8 cellular contexts compared by ENCODE assay signal in the genomic region with DNA sequence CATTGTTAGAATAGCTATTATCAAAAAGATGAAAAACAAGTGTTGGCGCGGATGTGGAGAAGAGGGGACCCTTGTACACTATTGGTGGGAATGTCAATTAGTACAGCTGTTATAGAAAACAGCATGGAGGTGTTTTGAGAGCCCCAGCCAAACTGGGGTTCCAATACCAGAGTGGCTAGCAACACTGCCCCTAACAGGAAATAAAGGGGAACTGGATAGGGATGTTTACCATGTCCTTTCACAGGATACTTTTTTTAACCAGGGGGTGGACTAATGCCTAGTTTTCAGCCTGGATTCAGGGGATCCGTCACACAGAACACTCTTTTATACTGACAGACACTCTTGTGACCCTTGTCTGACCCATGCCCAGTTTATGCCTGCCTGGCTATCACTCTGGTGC. TPM values are rescaled to one million over a fixed set of nuclear protein-coding genes. Genes with fewer than 3 reads are reported as not detected.
A peak's percentile ranks its signal among the peaks of the same experiment; 100 is the strongest.
DNase-seq lines count a peak whose midpoint lies in the region; TF ChIP-seq lines count a peak whose summit lies in the region.
"Had no signal": no experiment of that assay in that cellular context is flagged by ENCODE, and none has a peak within 500 bp of the region (broad histone marks: within the 10 kb centered on the region; RNA-seq: fewer than 3 reads in every experiment).

No MANE protein-coding gene starts in this region.

- TF ChIP-seq CTCF in neural progenitor cell (IDR thresholded peaks at IDR 0.05): peak; percentile 25
- TF ChIP-seq CTCF in suprapubic skin (IDR thresholded peaks at IDR 0.05): no peak

- DNase-seq in DMS53 (lab: John Stamatoyannopoulos, UW) (peak; percentile 30), DMS53 treated with DMSO at 0.1 percent for 48 hours (lab: John Stamatoyannopoulos, UW; ENCODE audit: unreplicated experiment) (no peak), neural progenitor cell (ENCODE audit: low spot score) (peak; percentile 9), suprapubic skin (ENCODE audit: low spot score in 2 of 2) (no peak)
- DNase-seq: 8988T, activated gamma-delta T cell, NCI-H1417 treated with DMSO at 0.1 percent for 48 hours, SJCRH30 had no signal

- H3K79me2 ChIP-seq in neural progenitor cell (ENCODE audit: low read depth): no peaks in the 10 kb centered on the region

- H3K4me2 ChIP-seq in neural progenitor cell: no peak overlapping the region

- WGBS in suprapubic skin: 86% methylated on average over 3 of the region's 3 CpGs

- no peak overlapping the region for H2AFZ ChIP-seq in neural progenitor cell (replicated peaks)

- no peak overlapping the region for H3K27ac Mint-ChIP-seq in neural progenitor cell

- H3K4me3 ChIP-seq in neural progenitor cell: no peak overlapping the region
- H3K4me3 ChIP-seq in suprapubic skin: no peak overlapping the region
- H3K4me3 ChIP-seq: SJCRH30 had no signal

- peaks cover 14% of the 10 kb centered on the region for H3K9me3 Mint-ChIP-seq in neural progenitor cell

- no peak overlapping the region for H3K9ac ChIP-seq in neural progenitor cell

- H3K36me3 ChIP-seq in neural progenitor cell: no peaks in the 10 kb centered on the region
- H3K36me3 ChIP-seq in suprapubic skin: no peaks in the 10 kb centered on the region
- H3K36me3 ChIP-seq: SJCRH30 had no signal

- no peaks in the 10 kb centered on the region for H3K4me1 Mint-ChIP-seq in neural progenitor cell

- H4K20me1 ChIP-seq in neural progenitor cell (ENCODE audit: low read depth): no peaks in the 10 kb centered on the region

- TF ChIP-seq POLR2A in suprapubic skin (IDR thresholded peaks at IDR 0.05): no peak

- H3K27me3 Mint-ChIP-seq in neural progenitor cell (ENCODE audit: insufficient read depth, low read depth): no peaks in the 10 kb centered on the region

- H3K9me3 ChIP-seq in neural progenitor cell (ENCODE audit: low read depth) (no peaks in the 10 kb centered on the region), suprapubic skin (no peaks in the 10 kb centered on the region)
- H3K9me3 ChIP-seq: SJCRH30 had no signal

- H3K4me3 Mint-ChIP-seq in neural progenitor cell: no peak overlapping the region

- no peaks in the 10 kb centered on the region for H3F3A ChIP-seq in neural progenitor cell (ENCODE audit: low read depth)

- TF ChIP-seq EP300 in suprapubic skin (IDR thresholded peaks at IDR 0.05): no peak

- H3K27ac ChIP-seq in neural progenitor cell (no peak overlapping the region), suprapubic skin (no peak overlapping the region)
- H3K27ac ChIP-seq: SJCRH30 had no signal

- H3K27me3 ChIP-seq in neural progenitor cell: no peaks in the 10 kb centered on the region
- no peaks in the 10 kb centered on the region for H3K27me3 ChIP-seq in suprapubic skin
- H3K27me3 ChIP-seq: SJCRH30 had no signal

- H3K36me3 Mint-ChIP-seq in neural progenitor cell: no peaks in the 10 kb centered on the region

- H3K4me1 ChIP-seq in neural progenitor cell (no peaks in the 10 kb centered on the region), suprapubic skin (peaks cover 3% of the 10 kb centered on the region)
- H3K4me1 ChIP-seq: SJCRH30 had no signal

RNA-seq across cellular contexts. Expression of gene GSTK1, which starts 6.9 kb away (rescaled TPM):
- total RNA-seq in neural progenitor cell (ENCODE audit: low replicate concordance) (45.3 and 61.6 TPM in 2 replicates), suprapubic skin (100 to 1,000 TPM; 136 to 177 (median 166) TPM)

RNA-seq across cellular contexts. Expression of gene TMEM139, which starts 28.4 kb away (rescaled TPM):
- total RNA-seq in neural progenitor cell (ENCODE audit: low replicate concordance): 0.94 and 5.4 TPM in 2 replicates
- total RNA-seq in suprapubic skin: 10 to 100 TPM in 2 of 4 donors, 1 to 10 TPM in 2; 3.3 to 11.0 (median 8.1) TPM

RNA-seq across cellular contexts. Expression of gene CASP2, which starts 31.8 kb away (rescaled TPM):
- total RNA-seq in neural progenitor cell (ENCODE audit: low replicate concordance) (21.0 and 39.8 TPM in 2 replicates), suprapubic skin (10 to 100 TPM; 13.7 to 36.5 (median 25.3) TPM)

RNA-seq across cellular contexts. Expression of gene TAS2R40, which starts 34.5 kb away (rescaled TPM):
- not detected in 2 replicates for total RNA-seq in neural progenitor cell (ENCODE audit: low replicate concordance)
- total RNA-seq in suprapubic skin: not detected
- total RNA-seq: SJCRH30 had no signal

RNA-seq across cellular contexts. Expression of gene CLCN1, which starts 59.6 kb away (rescaled TPM):
- total RNA-seq in neural progenitor cell (ENCODE audit: low replicate concordance) (not detected in 2 replicates), suprapubic skin (under 1 TPM in 1 of 4 donors, not detected in 3; 0.64 TPM)
- total RNA-seq: SJCRH30 had no signal

Comparison
In these comparisons a context has a peak if more than half of its experiments do, and no peak if none do; other contexts are left out.
1. DNase-seq: peak in DMS53 (single experiment) and neural progenitor cell (single experiment); none in DMS53 treated with DMSO at 0.1 percent for 48 hours (single experiment) and suprapubic skin (0 of 2).